Comparison of ENCODE assay signal across 1 cellular context in the genomic region with DNA sequence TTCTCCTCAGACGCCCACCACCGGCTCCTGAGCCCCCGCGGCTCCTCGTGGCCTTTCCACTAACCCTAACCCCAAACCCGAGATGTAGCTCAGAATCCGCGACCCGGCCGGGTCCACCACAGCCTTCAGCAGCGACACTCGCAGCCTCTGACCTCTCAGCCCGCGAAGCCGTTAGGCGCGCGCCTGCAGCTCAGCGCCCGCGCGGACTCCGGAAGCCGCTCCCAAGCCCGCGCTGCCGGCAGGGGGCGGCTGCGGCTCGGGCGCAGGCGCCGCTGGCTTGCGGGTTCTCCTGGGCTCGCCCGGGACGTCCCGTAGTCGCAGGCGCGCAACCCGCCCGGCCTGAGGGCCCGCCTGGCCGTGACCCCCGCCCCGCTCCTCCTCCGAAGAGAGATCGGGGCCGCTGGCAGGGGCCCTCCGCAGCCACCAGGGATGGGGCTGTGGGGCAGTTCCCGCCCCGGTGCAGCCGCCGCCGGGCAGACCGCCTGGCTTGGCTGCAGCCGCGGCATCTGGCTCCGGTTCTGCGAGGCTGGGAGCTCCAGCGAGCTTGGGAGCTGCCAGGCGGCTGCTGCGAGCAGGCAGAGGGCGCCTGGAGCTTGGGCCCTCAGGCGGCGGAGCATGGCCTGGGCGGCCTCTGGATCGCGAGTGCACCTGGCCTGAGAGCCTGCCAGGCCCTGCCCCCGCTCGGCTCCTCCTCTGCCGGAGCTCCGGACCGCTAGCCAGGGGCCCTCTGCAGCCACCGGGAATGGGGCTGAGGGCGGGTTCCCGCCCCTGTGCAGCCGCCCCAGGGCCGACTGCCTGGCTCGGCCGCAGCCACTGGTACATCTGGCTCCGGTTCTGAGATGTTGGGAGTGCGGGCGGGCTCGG.
TF ChIP-seq lines count a peak whose summit lies in the region.

No MANE protein-coding gene starts in this region.

TF ChIP-seq in K562, 482 proteins besides CTCF, POLR2A, EP300 and RAD21 (continued from another document and continues in another):
- TF ChIP-seq, protein P1, sequence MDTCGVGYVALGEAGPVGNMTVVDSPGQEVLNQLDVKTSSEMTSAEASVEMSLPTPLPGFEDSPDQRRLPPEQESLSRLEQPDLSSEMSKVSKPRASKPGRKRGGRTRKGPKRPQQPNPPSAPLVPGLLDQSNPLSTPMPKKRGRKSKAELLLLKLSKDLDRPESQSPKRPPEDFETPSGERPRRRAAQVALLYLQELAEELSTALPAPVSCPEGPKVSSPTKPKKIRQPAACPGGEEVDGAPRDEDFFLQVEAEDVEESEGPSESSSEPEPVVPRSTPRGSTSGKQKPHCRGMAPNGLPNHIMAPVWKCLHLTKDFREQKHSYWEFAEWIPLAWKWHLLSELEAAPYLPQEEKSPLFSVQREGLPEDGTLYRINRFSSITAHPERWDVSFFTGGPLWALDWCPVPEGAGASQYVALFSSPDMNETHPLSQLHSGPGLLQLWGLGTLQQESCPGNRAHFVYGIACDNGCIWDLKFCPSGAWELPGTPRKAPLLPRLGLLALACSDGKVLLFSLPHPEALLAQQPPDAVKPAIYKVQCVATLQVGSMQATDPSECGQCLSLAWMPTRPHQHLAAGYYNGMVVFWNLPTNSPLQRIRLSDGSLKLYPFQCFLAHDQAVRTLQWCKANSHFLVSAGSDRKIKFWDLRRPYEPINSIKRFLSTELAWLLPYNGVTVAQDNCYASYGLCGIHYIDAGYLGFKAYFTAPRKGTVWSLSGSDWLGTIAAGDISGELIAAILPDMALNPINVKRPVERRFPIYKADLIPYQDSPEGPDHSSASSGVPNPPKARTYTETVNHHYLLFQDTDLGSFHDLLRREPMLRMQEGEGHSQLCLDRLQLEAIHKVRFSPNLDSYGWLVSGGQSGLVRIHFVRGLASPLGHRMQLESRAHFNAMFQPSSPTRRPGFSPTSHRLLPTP (IDR thresholded peaks at IDR 0.05; ENCODE audit: borderline replicate concordance, extremely low read depth, insufficient read length): no peak
- TF ChIP-seq CEBPG (CRISPR knock-in tag; IDR thresholded peaks at IDR 0.05) (no peak), CEBPG (tag; conservative IDR thresholded peaks at IDR 0.05 in 1 of 2, IDR thresholded peaks at IDR 0.05 in 1 of 2) (no peak), GATAD2A (IDR thresholded peaks at IDR 0.05) (no peak), ZNF184 (CRISPR knock-in tag; IDR thresholded peaks at IDR 0.05) (no peak), SLC30A9 (CRISPR knock-in tag; IDR thresholded peaks at IDR 0.05) (no peak), GTF2A2 (tag; IDR thresholded peaks at IDR 0.05) (no peak), KLF16 (IDR thresholded peaks at IDR 0.05) (no peak), ZNF212 (CRISPR knock-in tag; IDR thresholded peaks at IDR 0.05) (no peak), HCFC1 (IDR thresholded peaks at IDR 0.05; ENCODE audit: low read depth, low read length) (peak; percentile 32; the same call in 1 of the 2 replicates), PHB2 (IDR thresholded peaks at IDR 0.05; ENCODE audit: low read depth) (no peak), ETV6 (IDR thresholded peaks at IDR 0.05; ENCODE audit: borderline replicate concordance in 1 of 2, low read depth in 2 of 2, low read length in 1 of 2) (no peak), ETV6 (CRISPR knock-in tag; IDR thresholded peaks at IDR 0.05; ENCODE audit: borderline replicate concordance) (no peak), ZC3H8 (IDR thresholded peaks at IDR 0.05) (no peak), MECOM (CRISPR knock-in tag; IDR thresholded peaks at IDR 0.05) (no peak), ZNF121 (CRISPR knock-in tag; conservative IDR thresholded peaks at IDR 0.05) (no peak), NR1H2 (CRISPR knock-in tag; IDR thresholded peaks at IDR 0.05) (no peak), ZNF12 (CRISPR knock-in tag; IDR thresholded peaks at IDR 0.05) (0 out of 2 replicates have a peak, but pooled peaks have one; percentile 14), ZNF354B (CRISPR knock-in tag; IDR thresholded peaks at IDR 0.05) (no peak), POLR2H (tag; IDR thresholded peaks at IDR 0.05; ENCODE audit: low read depth) (no peak), SMARCE1 (IDR thresholded peaks at IDR 0.05) (no peak), SMC3 (conservative IDR thresholded peaks at IDR 0.05; ENCODE audit: insufficient read depth, low read depth, low read length) (peak; percentile 56), ETV5 (CRISPR knock-in tag; IDR thresholded peaks at IDR 0.05; ENCODE audit: low read depth) (peak; percentile 96), ZNF561 (CRISPR knock-in tag; conservative IDR thresholded peaks at IDR 0.05) (no peak), FOXA3 (CRISPR knock-in tag; conservative IDR thresholded peaks at IDR 0.05 in 1 of 2, IDR thresholded peaks at IDR 0.05 in 1 of 2) (0 out of 4 replicates have a peak, but pooled peaks of 1 of the 2 experiments have one; percentile 22), XRCC3 (IDR thresholded peaks at IDR 0.05) (no peak), SNIP1 (IDR thresholded peaks at IDR 0.05; ENCODE audit: low read depth) (peak; percentile 91), MYC (IDR thresholded peaks at IDR 0.05; ENCODE audit: low read depth, low read length) (peak; percentile 80), MYC (CRISPR knock-in tag; IDR thresholded peaks at IDR 0.05; ENCODE audit: borderline replicate concordance, low read depth) (peak; percentile 66; the same call in 1 of the 2 replicates), SIRT6 (IDR thresholded peaks at IDR 0.05; ENCODE audit: low read depth, low read length) (no peak), MEIS2 (IDR thresholded peaks at IDR 0.05; ENCODE audit: partially characterized antibody) (no peak), NCOA2 (IDR thresholded peaks at IDR 0.05; ENCODE audit: partially characterized antibody in 2 of 2) (no peak), EWSR1 (IDR thresholded peaks at IDR 0.05; ENCODE audit: borderline replicate concordance, low read depth, partially characterized antibody) (no peak), ELF4 (CRISPR knock-in tag; IDR thresholded peaks at IDR 0.05) (no peak), ELF2 (CRISPR knock-in tag; IDR thresholded peaks at IDR 0.05) (peak; percentile 57), PHB (CRISPR knock-in tag; IDR thresholded peaks at IDR 0.05) (no peak), TARDBP (IDR thresholded peaks at IDR 0.05) (peak; percentile 43; the same call in 1 of the 2 replicates), KLF6 (CRISPR knock-in tag; IDR thresholded peaks at IDR 0.05; ENCODE audit: borderline replicate concordance) (peak; percentile 12; the same call in 1 of the 2 replicates), ZFPM2 (CRISPR knock-in tag; IDR thresholded peaks at IDR 0.05) (no peak), ZNF668 (CRISPR knock-in tag; IDR thresholded peaks at IDR 0.05) (no peak), ARNT (IDR thresholded peaks at IDR 0.05) (no peak), NR3C1 (CRISPR knock-in tag; IDR thresholded peaks at IDR 0.05) (peak; percentile 76; the same call in 1 of the 2 replicates), ELF1 (tag; IDR thresholded peaks at IDR 0.05) (peak; percentile 96), TEAD2 (tag; IDR thresholded peaks at IDR 0.05) (no peak)
- TF ChIP-seq, protein P2, sequence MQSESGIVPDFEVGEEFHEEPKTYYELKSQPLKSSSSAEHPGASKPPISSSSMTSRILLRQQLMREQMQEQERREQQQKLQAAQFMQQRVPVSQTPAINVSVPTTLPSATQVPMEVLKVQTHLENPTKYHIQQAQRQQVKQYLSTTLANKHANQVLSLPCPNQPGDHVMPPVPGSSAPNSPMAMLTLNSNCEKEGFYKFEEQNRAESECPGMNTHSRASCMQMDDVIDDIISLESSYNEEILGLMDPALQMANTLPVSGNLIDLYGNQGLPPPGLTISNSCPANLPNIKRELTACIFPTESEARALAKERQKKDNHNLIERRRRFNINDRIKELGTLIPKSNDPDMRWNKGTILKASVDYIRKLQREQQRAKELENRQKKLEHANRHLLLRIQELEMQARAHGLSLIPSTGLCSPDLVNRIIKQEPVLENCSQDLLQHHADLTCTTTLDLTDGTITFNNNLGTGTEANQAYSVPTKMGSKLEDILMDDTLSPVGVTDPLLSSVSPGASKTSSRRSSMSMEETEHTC (IDR thresholded peaks at IDR 0.05): no peak
- TF ChIP-seq, protein P3, sequence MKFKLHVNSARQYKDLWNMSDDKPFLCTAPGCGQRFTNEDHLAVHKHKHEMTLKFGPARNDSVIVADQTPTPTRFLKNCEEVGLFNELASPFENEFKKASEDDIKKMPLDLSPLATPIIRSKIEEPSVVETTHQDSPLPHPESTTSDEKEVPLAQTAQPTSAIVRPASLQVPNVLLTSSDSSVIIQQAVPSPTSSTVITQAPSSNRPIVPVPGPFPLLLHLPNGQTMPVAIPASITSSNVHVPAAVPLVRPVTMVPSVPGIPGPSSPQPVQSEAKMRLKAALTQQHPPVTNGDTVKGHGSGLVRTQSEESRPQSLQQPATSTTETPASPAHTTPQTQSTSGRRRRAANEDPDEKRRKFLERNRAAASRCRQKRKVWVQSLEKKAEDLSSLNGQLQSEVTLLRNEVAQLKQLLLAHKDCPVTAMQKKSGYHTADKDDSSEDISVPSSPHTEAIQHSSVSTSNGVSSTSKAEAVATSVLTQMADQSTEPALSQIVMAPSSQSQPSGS (CRISPR knock-in tag; IDR thresholded peaks at IDR 0.05): 0 out of 2 replicates have a peak, but pooled peaks have one; percentile 27
- TF ChIP-seq, protein P4, sequence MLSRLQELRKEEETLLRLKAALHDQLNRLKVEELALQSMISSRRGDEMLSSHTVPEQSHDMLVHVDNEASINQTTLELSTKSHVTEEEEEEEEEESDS (CRISPR knock-in tag; IDR thresholded peaks at IDR 0.05): no peak
- TF ChIP-seq, protein P5, sequence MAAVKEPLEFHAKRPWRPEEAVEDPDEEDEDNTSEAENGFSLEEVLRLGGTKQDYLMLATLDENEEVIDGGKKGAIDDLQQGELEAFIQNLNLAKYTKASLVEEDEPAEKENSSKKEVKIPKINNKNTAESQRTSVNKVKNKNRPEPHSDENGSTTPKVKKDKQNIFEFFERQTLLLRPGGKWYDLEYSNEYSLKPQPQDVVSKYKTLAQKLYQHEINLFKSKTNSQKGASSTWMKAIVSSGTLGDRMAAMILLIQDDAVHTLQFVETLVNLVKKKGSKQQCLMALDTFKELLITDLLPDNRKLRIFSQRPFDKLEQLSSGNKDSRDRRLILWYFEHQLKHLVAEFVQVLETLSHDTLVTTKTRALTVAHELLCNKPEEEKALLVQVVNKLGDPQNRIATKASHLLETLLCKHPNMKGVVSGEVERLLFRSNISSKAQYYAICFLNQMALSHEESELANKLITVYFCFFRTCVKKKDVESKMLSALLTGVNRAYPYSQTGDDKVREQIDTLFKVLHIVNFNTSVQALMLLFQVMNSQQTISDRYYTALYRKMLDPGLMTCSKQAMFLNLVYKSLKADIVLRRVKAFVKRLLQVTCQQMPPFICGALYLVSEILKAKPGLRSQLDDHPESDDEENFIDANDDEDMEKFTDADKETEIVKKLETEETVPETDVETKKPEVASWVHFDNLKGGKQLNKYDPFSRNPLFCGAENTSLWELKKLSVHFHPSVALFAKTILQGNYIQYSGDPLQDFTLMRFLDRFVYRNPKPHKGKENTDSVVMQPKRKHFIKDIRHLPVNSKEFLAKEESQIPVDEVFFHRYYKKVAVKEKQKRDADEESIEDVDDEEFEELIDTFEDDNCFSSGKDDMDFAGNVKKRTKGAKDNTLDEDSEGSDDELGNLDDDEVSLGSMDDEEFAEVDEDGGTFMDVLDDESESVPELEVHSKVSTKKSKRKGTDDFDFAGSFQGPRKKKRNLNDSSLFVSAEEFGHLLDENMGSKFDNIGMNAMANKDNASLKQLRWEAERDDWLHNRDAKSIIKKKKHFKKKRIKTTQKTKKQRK (IDR thresholded peaks at IDR 0.05; ENCODE audit: borderline replicate concordance, low read depth, low read length): no peak
- TF ChIP-seq, protein P6, sequence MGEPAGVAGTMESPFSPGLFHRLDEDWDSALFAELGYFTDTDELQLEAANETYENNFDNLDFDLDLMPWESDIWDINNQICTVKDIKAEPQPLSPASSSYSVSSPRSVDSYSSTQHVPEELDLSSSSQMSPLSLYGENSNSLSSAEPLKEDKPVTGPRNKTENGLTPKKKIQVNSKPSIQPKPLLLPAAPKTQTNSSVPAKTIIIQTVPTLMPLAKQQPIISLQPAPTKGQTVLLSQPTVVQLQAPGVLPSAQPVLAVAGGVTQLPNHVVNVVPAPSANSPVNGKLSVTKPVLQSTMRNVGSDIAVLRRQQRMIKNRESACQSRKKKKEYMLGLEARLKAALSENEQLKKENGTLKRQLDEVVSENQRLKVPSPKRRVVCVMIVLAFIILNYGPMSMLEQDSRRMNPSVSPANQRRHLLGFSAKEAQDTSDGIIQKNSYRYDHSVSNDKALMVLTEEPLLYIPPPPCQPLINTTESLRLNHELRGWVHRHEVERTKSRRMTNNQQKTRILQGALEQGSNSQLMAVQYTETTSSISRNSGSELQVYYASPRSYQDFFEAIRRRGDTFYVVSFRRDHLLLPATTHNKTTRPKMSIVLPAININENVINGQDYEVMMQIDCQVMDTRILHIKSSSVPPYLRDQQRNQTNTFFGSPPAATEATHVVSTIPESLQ (CRISPR knock-in tag; IDR thresholded peaks at IDR 0.05): no peak; the same call in 1 of the 2 replicates
- TF ChIP-seq, protein P7, sequence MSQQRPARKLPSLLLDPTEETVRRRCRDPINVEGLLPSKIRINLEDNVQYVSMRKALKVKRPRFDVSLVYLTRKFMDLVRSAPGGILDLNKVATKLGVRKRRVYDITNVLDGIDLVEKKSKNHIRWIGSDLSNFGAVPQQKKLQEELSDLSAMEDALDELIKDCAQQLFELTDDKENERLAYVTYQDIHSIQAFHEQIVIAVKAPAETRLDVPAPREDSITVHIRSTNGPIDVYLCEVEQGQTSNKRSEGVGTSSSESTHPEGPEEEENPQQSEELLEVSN (IDR thresholded peaks at IDR 0.05; ENCODE audit: borderline replicate concordance in 1 of 2, extremely low read depth in 1 of 2, insufficient read depth in 1 of 2, insufficient read length in 1 of 2, low read depth in 1 of 2, low read length in 1 of 2, poor library complexity in 1 of 2, severe bottlenecking in 1 of 2): peak; percentile 57 to 84
- TF ChIP-seq, protein P8, sequence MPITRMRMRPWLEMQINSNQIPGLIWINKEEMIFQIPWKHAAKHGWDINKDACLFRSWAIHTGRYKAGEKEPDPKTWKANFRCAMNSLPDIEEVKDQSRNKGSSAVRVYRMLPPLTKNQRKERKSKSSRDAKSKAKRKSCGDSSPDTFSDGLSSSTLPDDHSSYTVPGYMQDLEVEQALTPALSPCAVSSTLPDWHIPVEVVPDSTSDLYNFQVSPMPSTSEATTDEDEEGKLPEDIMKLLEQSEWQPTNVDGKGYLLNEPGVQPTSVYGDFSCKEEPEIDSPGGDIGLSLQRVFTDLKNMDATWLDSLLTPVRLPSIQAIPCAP (CRISPR knock-in tag; IDR thresholded peaks at IDR 0.05; ENCODE audit: borderline replicate concordance): no peak; the same call in 1 of the 2 replicates
- TF ChIP-seq, protein P9, sequence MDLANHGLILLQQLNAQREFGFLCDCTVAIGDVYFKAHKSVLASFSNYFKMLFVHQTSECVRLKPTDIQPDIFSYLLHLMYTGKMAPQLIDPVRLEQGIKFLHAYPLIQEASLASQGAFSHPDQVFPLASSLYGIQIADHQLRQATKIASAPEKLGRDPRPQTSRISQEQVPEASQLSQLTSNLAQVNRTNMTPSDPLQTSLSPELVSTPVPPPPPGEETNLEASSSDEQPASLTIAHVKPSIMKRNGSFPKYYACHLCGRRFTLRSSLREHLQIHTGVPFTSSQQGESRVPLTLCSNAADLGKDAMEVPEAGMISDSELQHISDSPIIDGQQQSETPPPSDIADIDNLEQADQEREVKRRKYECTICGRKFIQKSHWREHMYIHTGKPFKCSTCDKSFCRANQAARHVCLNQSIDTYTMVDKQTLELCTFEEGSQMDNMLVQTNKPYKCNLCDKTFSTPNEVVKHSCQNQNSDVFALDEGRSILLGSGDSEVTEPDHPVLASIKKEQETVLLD (IDR thresholded peaks at IDR 0.05): no peak
